13 cellular contexts compared by ENCODE assay signal in genomic region chr16:85602831-85603755, GRCh38. TPM values are rescaled to one million over a fixed set of nuclear protein-coding genes. Genes with fewer than 3 reads are reported as not detected.
A peak's percentile ranks its signal among the peaks of the same experiment; 100 is the strongest.
DNase-seq lines count a peak whose midpoint lies in the region; ATAC-seq and TF ChIP-seq lines count a peak whose summit lies in the region.
"Had no signal": no experiment of that assay in that cellular context is flagged by ENCODE, and none has a peak within 500 bp of the region (broad histone marks: within the 10 kb centered on the region; RNA-seq: fewer than 3 reads in every experiment).

No MANE protein-coding gene starts in this region.

- TF ChIP-seq CTCF in GM13977 (IDR thresholded peaks at IDR 0.05; ENCODE audit: extremely low read depth, insufficient read depth, missing control alignments) (no peak), Panc1 (IDR thresholded peaks at IDR 0.05) (no peak), nephron (IDR thresholded peaks at IDR 0.05; ENCODE audit: unreplicated experiment in 3 of 3) (no peak)

- peak overlapping the region in 2 of 3 experiments; percentile 21 to 42 for H3K4me3 Mint-ChIP-seq in nephron
- H3K4me3 Mint-ChIP-seq in activated naive CD4-positive, alpha-beta T cell treated with anti-CD3 and anti-CD28 coated beads, Interleukin-2, amount 10 ng/mL, durations not matched to agents 7 days and 5 days: no peak overlapping the region
- H3K4me3 Mint-ChIP-seq: activated naive CD8-positive, alpha-beta T cell treated with anti-CD3 and anti-CD28 coated beads, Interleukin-2, amount 10 ng/mL, durations not matched to agents 7 days and 5 days had no signal

- peaks cover 4% of the 10 kb centered on the region for H3K27me3 Mint-ChIP-seq in nephron (ENCODE audit: low read depth)
- peaks cover 13% of the 10 kb centered on the region for H3K27me3 Mint-ChIP-seq in activated naive CD4-positive, alpha-beta T cell treated with anti-CD3 and anti-CD28 coated beads, Interleukin-2, amount 10 ng/mL, durations not matched to agents 7 days and 5 days
- H3K27me3 Mint-ChIP-seq: CD8-positive, alpha-beta memory T cell had no signal

- H3K36me3 ChIP-seq in BLaER1 treated with 17β-estradiol and CSF1 and Interleukin-3, amounts not matched to agents 10 nM and 100 nM: peaks cover 0 to 5% (median 0%) of the 10 kb centered on the region in 11 experiments; a peak in 1 of 22 replicates
- no peaks in the 10 kb centered on the region for H3K36me3 ChIP-seq in Panc1 (ENCODE audit: control insufficient read depth, insufficient read depth, low read length)

- H3K27me3 ChIP-seq in BLaER1 treated with 17β-estradiol and CSF1 and Interleukin-3, amounts not matched to agents 10 nM and 100 nM: peaks cover 0 to 37% (median 0%) of the 10 kb centered on the region in 11 experiments; a peak in 5 of 22 replicates
- H3K27me3 ChIP-seq in Panc1 (ENCODE audit: control insufficient read depth, insufficient read depth, low read length): no peaks in the 10 kb centered on the region

- no peaks in the 10 kb centered on the region for H3K36me3 Mint-ChIP-seq in nephron (ENCODE audit: low read depth)
- no peaks in the 10 kb centered on the region for H3K36me3 Mint-ChIP-seq in activated naive CD4-positive, alpha-beta T cell treated with anti-CD3 and anti-CD28 coated beads, Interleukin-2, amount 10 ng/mL, durations not matched to agents 7 days and 5 days
- H3K36me3 Mint-ChIP-seq: activated naive CD8-positive, alpha-beta T cell treated with anti-CD3 and anti-CD28 coated beads, Interleukin-2, amount 10 ng/mL, durations not matched to agents 7 days and 5 days had no signal

- no peaks in the 10 kb centered on the region for H3K9me3 Mint-ChIP-seq in nephron
- no peaks in the 10 kb centered on the region for H3K9me3 Mint-ChIP-seq in activated naive CD4-positive, alpha-beta T cell treated with anti-CD3 and anti-CD28 coated beads, Interleukin-2, amount 10 ng/mL, durations not matched to agents 7 days and 5 days
- H3K9me3 Mint-ChIP-seq: activated naive CD8-positive, alpha-beta T cell treated with anti-CD3 and anti-CD28 coated beads, Interleukin-2, amount 10 ng/mL, durations not matched to agents 7 days and 5 days; CD8-positive, alpha-beta memory T cell had no signal

- in situ Hi-C loops in GM13977 (cut with MboI; ENCODE audit: low pct_unique_long_range_greater_than_20kb, low sequenced_read_pairs, unreplicated experiment): loop anchor here (10.0 kb wide), 2 partner anchors 48 to 108 kb away; no protein-coding TSS in a partner anchor
- in situ Hi-C loops in Panc1 (cut with HindIII; ENCODE audit: low pct_unique_long_range_greater_than_20kb, low sequenced_read_pairs): no loop called here

- no TSS peak for BruUV-seq in Panc1 (replicated peaks; lab: Mats Ljungman, UMichigan)

- peaks cover 79 to 95% (median 90%) of the 10 kb centered on the region in 11 experiments for H4K20me1 ChIP-seq in BLaER1 treated with 17β-estradiol and CSF1 and Interleukin-3, amounts not matched to agents 10 nM and 100 nM

- H3K9me3 ChIP-seq in BLaER1 treated with 17β-estradiol and CSF1 and Interleukin-3, amounts not matched to agents 10 nM and 100 nM (replicated peaks in 1 of 11): no peaks in the 10 kb centered on the region
- H3K9me3 ChIP-seq in Panc1 (ENCODE audit: control insufficient read depth, insufficient read depth, low read depth, low read length): no peaks in the 10 kb centered on the region
- H3K9me3 ChIP-seq: mucosa of descending colon had no signal

- H3K4me3 ChIP-seq in BLaER1 treated with 17β-estradiol and CSF1 and Interleukin-3, amounts not matched to agents 10 nM and 100 nM: no peak overlapping the region
- H3K4me3 ChIP-seq in Panc1 (ENCODE audit: low read depth in 2 of 2, low read length in 2 of 2): no peak overlapping the region
- H3K4me3 ChIP-seq: mucosa of descending colon had no signal

- intact Hi-C loops in Panc1 (cut with micrococcal nuclease; ENCODE audit: unreplicated experiment): no loop called here

- peak overlapping the region in 8 of 11 experiments; percentile 6 to 61 (median 32); a peak in 12 of 22 replicates for H3K27ac ChIP-seq in BLaER1 treated with 17β-estradiol and CSF1 and Interleukin-3, amounts not matched to agents 10 nM and 100 nM
- H3K27ac ChIP-seq in Panc1 (ENCODE audit: low read length): peak overlapping the region; percentile 85

- DNase-seq in GM13977 (ENCODE audit: low spot score) (peak; percentile 74), Panc1 (ENCODE audit: low read depth, low spot score) (no peak), EL (no peak)
- DNase-seq in activated naive CD4-positive, alpha-beta T cell treated with anti-CD3 and anti-CD28 coated beads, Interleukin-2, amount 10 ng/mL, durations not matched to agents 7 days and 5 days: no peak
- DNase-seq in activated CD4-positive, alpha-beta T cell treated with anti-CD3 and anti-CD28 coated beads for 1 hour: no peak
- DNase-seq: activated naive CD8-positive, alpha-beta T cell treated with anti-CD3 and anti-CD28 coated beads, Interleukin-2, amount 10 ng/mL, durations not matched to agents 7 days and 5 days; CD8-positive, alpha-beta memory T cell; effector CD4-positive, alpha-beta T cell; GOT3; mucosa of descending colon had no signal

- peak overlapping the region in 8 of 11 experiments; percentile 1 to 67 (median 42); a peak in 11 of 22 replicates for H3K9ac ChIP-seq in BLaER1 treated with 17β-estradiol and CSF1 and Interleukin-3, amounts not matched to agents 10 nM and 100 nM

- POLR2A ChIA-PET in Panc1 (lab: Charles Lee): no interaction called here

- ATAC-seq in Panc1 (peak; percentile 22; the same call in 1 of the 2 replicates), GM21576 (IDR thresholded peaks at IDR 0.05; ENCODE audit: unreplicated experiment) (no peak)
- ATAC-seq: mucosa of descending colon had no signal

- peaks cover 59 to 96% (median 95%) of the 10 kb centered on the region in 10 experiments for H3K4me1 ChIP-seq in BLaER1 treated with 17β-estradiol and CSF1 and Interleukin-3, amounts not matched to agents 10 nM and 100 nM
- peaks cover 81% of the 10 kb centered on the region for H3K4me1 ChIP-seq in Panc1 (ENCODE audit: control insufficient read depth, insufficient read depth, low read length)

- peaks cover 72% of the 10 kb centered on the region for H3K4me1 Mint-ChIP-seq in nephron
- H3K4me1 Mint-ChIP-seq in activated naive CD4-positive, alpha-beta T cell treated with anti-CD3 and anti-CD28 coated beads, Interleukin-2, amount 10 ng/mL, durations not matched to agents 7 days and 5 days: peaks cover 9% of the 10 kb centered on the region

- H3K4me2 ChIP-seq in BLaER1 treated with 17β-estradiol and CSF1 and Interleukin-3, amounts not matched to agents 10 nM and 100 nM: peak overlapping the region; percentile 74 to 93 (median 83)

- H3K27ac Mint-ChIP-seq in nephron: peak overlapping the region; percentile 67 to 89 (median 77)
- H3K27ac Mint-ChIP-seq in activated naive CD4-positive, alpha-beta T cell treated with anti-CD3 and anti-CD28 coated beads, Interleukin-2, amount 10 ng/mL, durations not matched to agents 7 days and 5 days: no peak overlapping the region
- H3K27ac Mint-ChIP-seq: activated naive CD8-positive, alpha-beta T cell treated with anti-CD3 and anti-CD28 coated beads, Interleukin-2, amount 10 ng/mL, durations not matched to agents 7 days and 5 days had no signal

- CTCF ChIA-PET in Panc1 (lab: Charles Lee): interaction anchor here (0.6 kb wide), 2 partner anchors 11 to 45 kb away, joined by 3 read pairs; no protein-coding TSS in a partner anchor
- CTCF ChIA-PET in activated naive CD4-positive, alpha-beta T cell treated with anti-CD3 and anti-CD28 coated beads, Interleukin-2, amount 10 ng/mL, durations not matched to agents 7 days and 5 days (lab: Charles Lee): no interaction called here

RNA-seq across cellular contexts. Expression of gene GSE1, which starts 10.0 kb away (rescaled TPM):
- total RNA-seq in Panc1 (2021; ENCODE audit: unreplicated experiment): 97.5 TPM
- polyA plus RNA-seq in Panc1 (2012; ENCODE audit: insufficient read length): 79.9 TPM
